In the genomic region with DNA sequence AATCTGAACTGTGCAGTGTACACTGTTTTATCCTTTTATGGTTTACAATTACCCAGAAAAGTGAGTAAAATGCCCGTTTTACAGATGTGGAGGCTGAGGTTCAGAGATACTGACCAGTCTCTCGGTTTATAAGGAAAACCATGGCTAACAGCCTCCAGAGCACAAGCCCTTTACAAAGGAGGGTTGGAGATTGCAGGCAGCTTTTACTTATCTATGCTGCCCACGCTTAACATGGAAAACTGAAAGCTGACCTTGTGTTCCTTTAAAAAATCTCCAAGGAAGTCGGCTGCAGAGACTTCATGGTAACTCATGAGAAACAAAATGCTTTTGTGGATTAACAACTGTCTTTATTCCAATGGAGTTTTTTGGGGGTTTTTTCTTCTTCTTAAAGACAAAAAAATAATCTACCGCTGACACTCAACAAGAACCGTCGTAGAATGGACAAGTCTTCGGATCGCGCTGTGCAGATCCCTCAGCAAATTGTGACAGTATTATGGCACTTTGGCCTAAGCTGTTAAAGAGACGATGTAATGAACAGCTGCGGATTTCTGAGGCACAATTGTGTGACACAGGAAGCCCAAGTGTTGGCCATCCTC, we compare ENCODE assay signal across 8 cellular contexts. TPM values are rescaled to one million over a fixed set of nuclear protein-coding genes. Genes with fewer than 3 reads are reported as not detected.
A peak's percentile ranks its signal among the peaks of the same experiment; 100 is the strongest.
DNase-seq lines count a peak whose midpoint lies in the region; ATAC-seq, FAIRE-seq and TF ChIP-seq lines count a peak whose summit lies in the region.

No MANE protein-coding gene starts in this region.

- TF ChIP-seq RAD21 in liver (IDR thresholded peaks at IDR 0.05) = no peak

- H3K36me3 ChIP-seq in BE2C (peaks cover 7% of the 10 kb centered on the region), astrocyte (ENCODE audit: insufficient read depth, low read length) (peaks cover 7% of the 10 kb centered on the region), liver (ENCODE audit: control insufficient read depth in 4 of 4, insufficient read depth in 3 of 4, low read depth in 1 of 4, low read length in 3 of 4) (peaks cover 0 to 8% (median 7%) of the 10 kb centered on the region in 4 donors), urinary bladder (ENCODE audit: insufficient read depth) (no peaks in the 10 kb centered on the region)

- peaks cover 23% of the 10 kb centered on the region for H4K20me1 ChIP-seq in astrocyte (ENCODE audit: insufficient read depth, low read length)

- peak overlapping the region; percentile 100 for H3K4me3 Mint-ChIP-seq in HFFc6
- peak overlapping the region; percentile 97 for H3K4me3 Mint-ChIP-seq in astrocyte (ENCODE audit: unreplicated experiment)

- H3K4me1 ChIP-seq in BE2C (peaks cover 18% of the 10 kb centered on the region), astrocyte (ENCODE audit: insufficient read depth, low read length) (peaks cover 20% of the 10 kb centered on the region), liver (ENCODE audit: control insufficient read depth in 4 of 4, insufficient read depth in 4 of 4, low read length in 3 of 4) (peaks cover 3 to 23% (median 16%) of the 10 kb centered on the region in 4 donors), urinary bladder (ENCODE audit: insufficient read depth) (no peaks in the 10 kb centered on the region)

- H3K36me3 Mint-ChIP-seq in HFFc6 (ENCODE audit: low read depth) = peaks cover 17% of the 10 kb centered on the region
- peaks cover 1% of the 10 kb centered on the region for H3K36me3 Mint-ChIP-seq in astrocyte (ENCODE audit: low read depth, unreplicated experiment)

- peak overlapping the region; percentile 86 for H3K4me3 ChIP-seq in BE2C (ENCODE audit: low read depth, low read length)
- peak overlapping the region; percentile 64 for H3K4me3 ChIP-seq in astrocyte (ENCODE audit: insufficient read depth, low read depth, low read length)
- peak overlapping the region; percentile 64 to 77 (median 76) for H3K4me3 ChIP-seq in liver (ENCODE audit: low read depth in 1 of 3, low read length in 3 of 3)
- peak overlapping the region; percentile 37 for H3K4me3 ChIP-seq in urinary bladder (ENCODE audit: low read depth, low read length)

- FAIRE-seq in astrocyte (lab: Jason Lieb, UNC) = no peak
- no peak for FAIRE-seq in RCC 7860 (lab: Jason Lieb, UNC)

- peaks cover 40% of the 10 kb centered on the region for H3K79me2 ChIP-seq in astrocyte (ENCODE audit: insufficient read depth, low read length)

- H3K27me3 Mint-ChIP-seq in HFFc6 (ENCODE audit: insufficient read depth) = no peaks in the 10 kb centered on the region
- no peaks in the 10 kb centered on the region for H3K27me3 Mint-ChIP-seq in astrocyte (ENCODE audit: low read depth, unreplicated experiment)

- H3K4me2 ChIP-seq in astrocyte (ENCODE audit: low read length) = peak overlapping the region; percentile 90

- H3K9ac ChIP-seq in astrocyte (ENCODE audit: low read length) (peak overlapping the region; percentile 91), liver (ENCODE audit: low read depth in 1 of 2, low read length in 2 of 2) (peak overlapping the region; percentile 54 to 88)

- no peak for ATAC-seq in HG02970 (IDR thresholded peaks at IDR 0.05; ENCODE audit: low FRiP score, unreplicated experiment)

- WGBS in liver = 11% methylated on average over 12 of the region's 12 CpGs
- WGBS in urinary bladder = 8% methylated on average over 12 of the region's 12 CpGs

- H3K27ac Mint-ChIP-seq in HFFc6 = peak overlapping the region; percentile 86
- peak overlapping the region; percentile 29 for H3K27ac Mint-ChIP-seq in astrocyte (ENCODE audit: unreplicated experiment)

- H3K4me1 Mint-ChIP-seq in HFFc6 (ENCODE audit: low read depth) (peaks cover 58% of the 10 kb centered on the region), astrocyte (ENCODE audit: low read depth, unreplicated experiment) (peaks cover 27% of the 10 kb centered on the region)

- H3K27ac ChIP-seq in astrocyte (ENCODE audit: low read depth, low read length) (peak overlapping the region; percentile 71), liver (ENCODE audit: low read depth in 1 of 2, low read length in 2 of 2) (peak overlapping the region; percentile 98 to 99), urinary bladder (ENCODE audit: low read depth) (peak overlapping the region; percentile 86)

- H3K27me3 ChIP-seq in BE2C (no peaks in the 10 kb centered on the region), astrocyte (ENCODE audit: insufficient read depth, low read length) (no peaks in the 10 kb centered on the region), liver (ENCODE audit: control insufficient read depth in 4 of 4, insufficient read depth in 4 of 4, low read length in 3 of 4) (no peaks in the 10 kb centered on the region)

- H3K9me3 Mint-ChIP-seq in HFFc6 (no peaks in the 10 kb centered on the region), astrocyte (ENCODE audit: unreplicated experiment) (no peaks in the 10 kb centered on the region)

- H2AFZ ChIP-seq in astrocyte (ENCODE audit: low read depth, low read length) = peak overlapping the region; percentile 89

- no peaks in the 10 kb centered on the region for H3K9me3 ChIP-seq in BE2C
- no peaks in the 10 kb centered on the region for H3K9me3 ChIP-seq in astrocyte (ENCODE audit: insufficient read depth, low read depth, low read length)
- no peaks in the 10 kb centered on the region for H3K9me3 ChIP-seq in liver (ENCODE audit: control insufficient read depth in 4 of 4, low read length in 3 of 4)

- no peak for TF ChIP-seq CTCF in BE2C (IDR thresholded peaks at IDR 0.05; ENCODE audit: low read depth, low read length)
- no peak for TF ChIP-seq CTCF in HFFc6 (IDR thresholded peaks at IDR 0.05)
- no peak for TF ChIP-seq CTCF in astrocyte (IDR thresholded peaks at IDR 0.05; ENCODE audit: insufficient read depth, low read depth, low read length)
- no peak for TF ChIP-seq CTCF in liver (IDR thresholded peaks at IDR 0.05; ENCODE audit: low read depth, low read length, missing input control)

- no peak for DNase-seq in BE2C
- no peak for DNase-seq in HFFc6
- DNase-seq in astrocyte (ENCODE audit: low read depth) = peak; percentile 43
- no peak for DNase-seq in stimulated activated CD4-positive, alpha-beta T cell treated with anti-CD3 and anti-CD28 coated beads, Interleukin-4, amount 100 ng/mL, for 24 hours
- no peak for DNase-seq in RCC 7860 (ENCODE audit: low spot score)

TF ChIP-seq in liver, 16 proteins besides CTCF, POLR2A, EP300 and RAD21:
- peak; percentile 24 for TF ChIP-seq NR2F2 (IDR thresholded peaks at IDR 0.05)
- TF ChIP-seq GABPA (IDR thresholded peaks at IDR 0.05 in 1 of 2, conservative IDR thresholded peaks at IDR 0.05 in 1 of 2) = no peak
- TF ChIP-seq, protein P1, sequence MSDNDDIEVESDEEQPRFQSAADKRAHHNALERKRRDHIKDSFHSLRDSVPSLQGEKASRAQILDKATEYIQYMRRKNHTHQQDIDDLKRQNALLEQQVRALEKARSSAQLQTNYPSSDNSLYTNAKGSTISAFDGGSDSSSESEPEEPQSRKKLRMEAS (IDR thresholded peaks at IDR 0.05) = peak; percentile 31
- TF ChIP-seq, protein P2, sequence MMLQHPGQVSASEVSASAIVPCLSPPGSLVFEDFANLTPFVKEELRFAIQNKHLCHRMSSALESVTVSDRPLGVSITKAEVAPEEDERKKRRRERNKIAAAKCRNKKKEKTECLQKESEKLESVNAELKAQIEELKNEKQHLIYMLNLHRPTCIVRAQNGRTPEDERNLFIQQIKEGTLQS (IDR thresholded peaks at IDR 0.05) = no peak

RNA-seq across cellular contexts. Expression of gene SLF2, which starts 0.7 kb away (rescaled TPM):
- polyA plus RNA-seq in BE2C (2012; ENCODE audit: insufficient read depth, insufficient read length, low read depth) = 21.4 TPM
- 10 to 100 TPM; 15.8 to 23.2 (median 20.9) TPM for total RNA-seq in HFFc6 (2021; fragmentation: NEBNext Ultra II Directional; extraction: Animal tissue kit (Norgen Biotek cat#: 25700))
- total RNA-seq in astrocyte = 19.6 and 20.3 TPM in 2 replicates
- 10 to 100 TPM; 17.6 to 18.8 TPM for total RNA-seq in liver
- polyA plus RNA-seq in liver = 1 to 10 TPM; 4.0 to 6.6 TPM
- total RNA-seq in urinary bladder = 114 TPM
- 13.9 TPM for polyA plus RNA-seq in urinary bladder

RNA-seq across cellular contexts. Expression of gene SEMA4G, which starts 57.2 kb away (rescaled TPM):
- polyA plus RNA-seq in BE2C (2012; ENCODE audit: insufficient read depth, insufficient read length, low read depth) = 10.4 TPM
- 1 to 10 TPM; 1.2 to 2.2 (median 1.9) TPM for total RNA-seq in HFFc6 (2021; fragmentation: NEBNext Ultra II Directional; extraction: Animal tissue kit (Norgen Biotek cat#: 25700))
- 5.9 and 7.1 TPM in 2 replicates for total RNA-seq in astrocyte
- total RNA-seq in liver = 10 to 100 TPM; 13.9 to 20.7 TPM
- 10 to 100 TPM; 39.7 to 56.0 TPM for polyA plus RNA-seq in liver
- 1.2 TPM for total RNA-seq in urinary bladder
- 2.3 TPM for polyA plus RNA-seq in urinary bladder
